ENCODE assay signal across 8 cellular contexts in the genomic region with DNA sequence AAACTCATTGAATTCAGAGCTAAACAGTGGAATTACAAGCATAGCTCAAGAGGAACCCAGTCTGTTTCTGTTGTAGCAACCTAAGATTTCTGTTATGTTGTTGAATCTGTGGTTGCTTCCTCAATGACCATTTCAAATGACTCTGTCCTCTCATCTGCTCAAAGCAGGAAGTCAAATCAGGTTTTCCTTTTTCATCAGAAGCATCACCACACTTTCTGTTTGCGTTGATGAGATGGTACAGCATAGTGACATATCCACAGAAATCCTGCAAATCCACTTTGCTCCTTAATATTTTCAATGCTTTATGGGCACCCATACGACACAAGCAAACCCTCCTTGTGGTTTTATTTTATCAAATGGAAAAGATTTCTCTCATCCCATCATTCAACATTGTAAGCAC. TPM values are rescaled to one million over a fixed set of nuclear protein-coding genes. Genes with fewer than 3 reads are reported as not detected.
A peak's percentile ranks its signal among the peaks of the same experiment; 100 is the strongest.
DNase-seq lines count a peak whose midpoint lies in the region; ATAC-seq lines count a peak whose summit lies in the region.

No MANE protein-coding gene starts in this region.

- no peaks in the 10 kb centered on the region for H3K36me3 Mint-ChIP-seq in activated T-cell treated with anti-CD3 and anti-CD28 coated beads, Interleukin-2, amount 50 U/mL, for 72 hours (ENCODE audit: insufficient read depth in 2 of 2)
- peaks cover 3% of the 10 kb centered on the region for H3K36me3 Mint-ChIP-seq in activated naive CD8-positive, alpha-beta T cell treated with anti-CD3 and anti-CD28 coated beads for 36 hours

- peak; percentile 81 to 84 for ATAC-seq in activated T-cell treated with anti-CD3 and anti-CD28 coated beads, Interleukin-2, amount 50 U/mL, for 72 hours (replicated peaks in 1 of 2)
- peak; percentile 89 for ATAC-seq in stimulated activated naive CD8-positive, alpha-beta T cell treated with anti-CD3 and anti-CD28 coated beads, Interleukin-15, amount 100 ng/mL, for 72 hours

- H3K9me3 Mint-ChIP-seq in activated T-cell treated with anti-CD3 and anti-CD28 coated beads, Interleukin-2, amount 50 U/mL, for 72 hours = no peaks in the 10 kb centered on the region
- H3K9me3 Mint-ChIP-seq in activated naive CD8-positive, alpha-beta T cell treated with anti-CD3 and anti-CD28 coated beads for 36 hours = no peaks in the 10 kb centered on the region
- H3K9me3 Mint-ChIP-seq in stimulated activated naive CD8-positive, alpha-beta T cell treated with anti-CD3 and anti-CD28 coated beads, Interleukin-15, amount 100 ng/mL, for 72 hours = no peaks in the 10 kb centered on the region

- no peaks in the 10 kb centered on the region for H3K27me3 Mint-ChIP-seq in activated T-cell treated with anti-CD3 and anti-CD28 coated beads, Interleukin-2, amount 50 U/mL, for 72 hours (ENCODE audit: low read depth)
- no peaks in the 10 kb centered on the region for H3K27me3 Mint-ChIP-seq in activated naive CD8-positive, alpha-beta T cell treated with anti-CD3 and anti-CD28 coated beads for 36 hours
- no peaks in the 10 kb centered on the region for H3K27me3 Mint-ChIP-seq in stimulated activated naive CD8-positive, alpha-beta T cell treated with anti-CD3 and anti-CD28 coated beads, Interleukin-15, amount 100 ng/mL, for 72 hours

- peak overlapping the region; percentile 99 for H3K27ac Mint-ChIP-seq in activated T-cell treated with anti-CD3 and anti-CD28 coated beads, Interleukin-2, amount 50 U/mL, for 72 hours
- H3K27ac Mint-ChIP-seq in activated naive CD8-positive, alpha-beta T cell treated with anti-CD3 and anti-CD28 coated beads for 36 hours = peak overlapping the region; percentile 95
- peak overlapping the region; percentile 97 to 100 for H3K27ac Mint-ChIP-seq in stimulated activated naive CD8-positive, alpha-beta T cell treated with anti-CD3 and anti-CD28 coated beads, Interleukin-15, amount 100 ng/mL, for 72 hours

- H3K4me1 Mint-ChIP-seq in activated T-cell treated with anti-CD3 and anti-CD28 coated beads, Interleukin-2, amount 50 U/mL, for 72 hours (ENCODE audit: low read depth) = peaks cover 82% of the 10 kb centered on the region
- peaks cover 71% of the 10 kb centered on the region for H3K4me1 Mint-ChIP-seq in activated naive CD8-positive, alpha-beta T cell treated with anti-CD3 and anti-CD28 coated beads for 36 hours
- peaks cover 90% of the 10 kb centered on the region for H3K4me1 Mint-ChIP-seq in stimulated activated naive CD8-positive, alpha-beta T cell treated with anti-CD3 and anti-CD28 coated beads, Interleukin-15, amount 100 ng/mL, for 72 hours

- no peak overlapping the region for H3K4me3 ChIP-seq in Jurkat, Clone E6-1 (ENCODE audit: low read length)

- no peak for DNase-seq in activated T-cell treated with anti-CD3 and anti-CD28 coated beads, Interleukin-2, amount 50 U/mL, for 72 hours
- no peak for DNase-seq in activated T-cell treated with anti-CD3 and anti-CD28 coated beads, Interleukin-2, amount 50 U/mL, for 1 hour
- peak; percentile 69 for DNase-seq in Jurkat, Clone E6-1 (ENCODE audit: low read depth, low spot score)
- DNase-seq in activated naive CD8-positive, alpha-beta T cell treated with anti-CD3 and anti-CD28 coated beads for 36 hours = no peak
- no peak for DNase-seq in stimulated activated naive CD8-positive, alpha-beta T cell treated with anti-CD3 and anti-CD28 coated beads, Interleukin-15, amount 100 ng/mL, for 72 hours
- no peak for DNase-seq in amygdala (lab: John Stamatoyannopoulos, UW)
- DNase-seq in NCI-H526 (lab: John Stamatoyannopoulos, UW) = no peak
- DNase-seq in dedifferentiated amniotic fluid mesenchymal stem cell (ENCODE audit: extremely low spot score) = no peak

- peak overlapping the region; percentile 75 to 93 for H3K4me3 Mint-ChIP-seq in activated T-cell treated with anti-CD3 and anti-CD28 coated beads, Interleukin-2, amount 50 U/mL, for 72 hours
- peak overlapping the region; percentile 75 for H3K4me3 Mint-ChIP-seq in activated naive CD8-positive, alpha-beta T cell treated with anti-CD3 and anti-CD28 coated beads for 36 hours
- peak overlapping the region; percentile 73 to 90 for H3K4me3 Mint-ChIP-seq in stimulated activated naive CD8-positive, alpha-beta T cell treated with anti-CD3 and anti-CD28 coated beads, Interleukin-15, amount 100 ng/mL, for 72 hours

RNA-seq across cellular contexts. Expression of gene UCP2, which starts 12.6 kb away (rescaled TPM):
- total RNA-seq in activated T-cell treated with anti-CD3 and anti-CD28 coated beads, Interleukin-2, amount 50 U/mL, for 72 hours = 100 to 1,000 TPM; 152 to 198 TPM
- polyA plus RNA-seq in Jurkat, Clone E6-1 (2012; ENCODE audit: insufficient read depth, insufficient read length) = 119 TPM
- 100 to 1,000 TPM; 180 to 181 TPM for total RNA-seq in activated naive CD8-positive, alpha-beta T cell treated with anti-CD3 and anti-CD28 coated beads for 36 hours

RNA-seq across cellular contexts. Expression of gene UCP3, which starts 13.6 kb away (rescaled TPM):
- total RNA-seq in activated T-cell treated with anti-CD3 and anti-CD28 coated beads, Interleukin-2, amount 50 U/mL, for 72 hours = 1 to 10 TPM; 3.7 to 5.4 TPM
- 0.77 TPM for polyA plus RNA-seq in Jurkat, Clone E6-1 (2012; ENCODE audit: insufficient read depth, insufficient read length)
- 1 to 10 TPM in 1 of 2 experiments, under 1 TPM in 1; 0.89 to 1.1 TPM for total RNA-seq in activated naive CD8-positive, alpha-beta T cell treated with anti-CD3 and anti-CD28 coated beads for 36 hours

RNA-seq across cellular contexts. Expression of gene DNAJB13, which starts 44.4 kb away (rescaled TPM):
- total RNA-seq in activated T-cell treated with anti-CD3 and anti-CD28 coated beads, Interleukin-2, amount 50 U/mL, for 72 hours = 1 to 10 TPM in 1 of 2 donors, under 1 TPM in 1; 0.53 to 1.1 TPM
- polyA plus RNA-seq in Jurkat, Clone E6-1 (2012; ENCODE audit: insufficient read depth, insufficient read length) = not detected
- total RNA-seq in activated naive CD8-positive, alpha-beta T cell treated with anti-CD3 and anti-CD28 coated beads for 36 hours = under 1 TPM; 0.18 to 0.21 TPM
